ENCODE assay signal across 20 cellular contexts in the genomic region with DNA sequence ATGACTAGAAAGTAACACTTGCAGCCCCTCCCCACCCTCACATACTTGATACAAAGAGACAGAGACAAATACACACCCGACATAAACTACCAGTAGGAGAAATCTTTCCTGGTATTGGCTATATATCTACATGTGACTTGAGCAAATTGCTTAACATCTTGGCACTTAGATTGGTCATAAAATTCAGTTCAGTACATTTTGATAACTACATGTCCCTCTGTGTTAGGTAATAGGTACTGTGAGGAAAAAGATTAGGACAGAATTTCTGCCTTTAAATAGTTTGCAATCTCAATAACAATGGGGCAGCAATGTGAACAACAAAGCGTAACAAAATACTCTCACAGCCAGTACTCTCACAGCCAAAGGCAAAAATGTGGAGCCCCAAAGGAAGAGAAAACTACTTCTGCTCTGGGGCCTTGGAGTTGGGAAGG.
"Had no signal": no experiment of that assay in that cellular context is flagged by ENCODE, and none has a peak within 500 bp of the region (broad histone marks: within the 10 kb centered on the region; RNA-seq: fewer than 3 reads in every experiment).

No MANE protein-coding gene starts in this region.

- H3K27me3 ChIP-seq: upper lobe of right lung had no signal

- H3K36me3 Mint-ChIP-seq: activated naive CD4-positive, alpha-beta T cell treated with anti-CD3 and anti-CD28 coated beads, Interleukin-2, amount 50 U/mL, for 24 hours; stimulated activated effector memory CD8-positive, alpha-beta T cell treated with anti-CD3 and anti-CD28 coated beads, Interleukin-12 subunit alpha, Interleukin-12 subunit beta, amount 100 ng/mL, for 72 hours had no signal

- ATAC-seq: activated T-cell treated with anti-CD3 and anti-CD28 coated beads, Interleukin-2, amount 50 U/mL, for 72 hours; lower lobe of right lung; right cardiac atrium; stimulated activated effector memory CD8-positive, alpha-beta T cell treated with anti-CD3 and anti-CD28 coated beads, Interleukin-12 subunit alpha, Interleukin-12 subunit beta, amount 100 ng/mL, for 72 hours; upper lobe of right lung had no signal

- DNase-seq: activated CD4-positive, alpha-beta T cell treated with anti-CD3 and anti-CD28 coated beads for 1 hour; activated CD4-positive, alpha-beta T cell treated with anti-CD3 and anti-CD28 coated beads, Interleukin-2, amount 50 U/mL, for 4 hours; activated gamma-delta T cell; activated T-cell treated with anti-CD3 and anti-CD28 coated beads, Interleukin-2, amount 50 U/mL, for 72 hours; cerebellar nuclear complex; cortex of kidney; hypothalamus; islet precursor cell; lower lobe of right lung; nephron progenitor cell; right cardiac atrium; stimulated activated CD4-positive, alpha-beta T cell treated with anti-CD3 and anti-CD28 coated beads, Interleukin-4, amount 100 ng/mL, for 24 hours; T-helper 2 cell; upper lobe of right lung had no signal

- H3K4me1 ChIP-seq: lower lobe of right lung, prostate gland, upper lobe of right lung had no signal

- H3K27ac ChIP-seq: lower lobe of right lung, prostate gland, upper lobe of right lung, VCaP had no signal

- FAIRE-seq: bronchial epithelial cell, frontal cortex had no signal

- H3K9me3 ChIP-seq: lower lobe of right lung, prostate gland, upper lobe of right lung had no signal

- H3K4me1 Mint-ChIP-seq: activated naive CD4-positive, alpha-beta T cell treated with anti-CD3 and anti-CD28 coated beads, Interleukin-2, amount 50 U/mL, for 24 hours; nephron progenitor cell; stimulated activated effector memory CD8-positive, alpha-beta T cell treated with anti-CD3 and anti-CD28 coated beads, Interleukin-12 subunit alpha, Interleukin-12 subunit beta, amount 100 ng/mL, for 72 hours had no signal

- H3K4me3 Mint-ChIP-seq: activated naive CD4-positive, alpha-beta T cell treated with anti-CD3 and anti-CD28 coated beads, Interleukin-2, amount 50 U/mL, for 24 hours; activated T-cell treated with anti-CD3 and anti-CD28 coated beads, Interleukin-2, amount 50 U/mL, for 72 hours; nephron progenitor cell; stimulated activated effector memory CD8-positive, alpha-beta T cell treated with anti-CD3 and anti-CD28 coated beads, Interleukin-12 subunit alpha, Interleukin-12 subunit beta, amount 100 ng/mL, for 72 hours had no signal

- H3K36me3 ChIP-seq: lower lobe of right lung, prostate gland, upper lobe of right lung had no signal

- H3K27ac Mint-ChIP-seq: activated naive CD4-positive, alpha-beta T cell treated with anti-CD3 and anti-CD28 coated beads, Interleukin-2, amount 50 U/mL, for 24 hours; activated T-cell treated with anti-CD3 and anti-CD28 coated beads, Interleukin-2, amount 50 U/mL, for 72 hours; nephron progenitor cell; stimulated activated effector memory CD8-positive, alpha-beta T cell treated with anti-CD3 and anti-CD28 coated beads, Interleukin-12 subunit alpha, Interleukin-12 subunit beta, amount 100 ng/mL, for 72 hours had no signal

- H3K9me3 Mint-ChIP-seq: activated T-cell treated with anti-CD3 and anti-CD28 coated beads, Interleukin-2, amount 50 U/mL, for 72 hours; stimulated activated effector memory CD8-positive, alpha-beta T cell treated with anti-CD3 and anti-CD28 coated beads, Interleukin-12 subunit alpha, Interleukin-12 subunit beta, amount 100 ng/mL, for 72 hours had no signal

- H3K4me3 ChIP-seq: lower lobe of right lung, prostate gland, upper lobe of right lung had no signal
